In the genomic region with DNA sequence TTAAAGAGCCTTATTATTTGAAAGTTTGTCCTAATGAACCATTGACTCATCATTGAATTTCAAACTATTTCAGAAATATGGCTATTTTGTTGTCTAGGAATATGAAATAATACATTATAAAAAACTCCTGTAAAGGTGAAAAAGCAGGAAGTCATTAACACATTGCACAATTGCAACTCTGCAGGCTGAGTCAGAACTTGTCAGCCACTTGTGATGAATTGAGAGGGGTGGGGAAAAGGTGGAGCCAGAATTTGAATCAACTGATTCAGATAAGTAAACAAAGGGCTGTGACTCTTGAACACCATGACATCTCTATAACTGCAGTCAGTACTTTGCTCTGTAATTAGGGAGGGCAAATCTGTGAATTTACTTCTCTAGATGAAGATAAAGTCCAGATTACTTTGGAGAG, we compare ENCODE assay signal across 10 cellular contexts. TPM values are rescaled to one million over a fixed set of nuclear protein-coding genes. Genes with fewer than 3 reads are reported as not detected.
A peak's percentile ranks its signal among the peaks of the same experiment; 100 is the strongest.
DNase-seq lines count a peak whose midpoint lies in the region; ATAC-seq, FAIRE-seq and TF ChIP-seq lines count a peak whose summit lies in the region.
"Had no signal": no experiment of that assay in that cellular context is flagged by ENCODE, and none has a peak within 500 bp of the region (broad histone marks: within the 10 kb centered on the region; RNA-seq: fewer than 3 reads in every experiment).

No MANE protein-coding gene starts in this region.

- H3K27me3 ChIP-seq in kidney epithelial cell (ENCODE audit: control insufficient read depth, insufficient read depth, low read length): no peaks in the 10 kb centered on the region
- H3K27me3 ChIP-seq in CD4-positive, alpha-beta T cell (ENCODE audit: control insufficient read depth, insufficient read depth, low read length): peaks cover 6% of the 10 kb centered on the region

- no peak overlapping the region for H3K27ac ChIP-seq in CD4-positive, alpha-beta T cell (ENCODE audit: low read depth, low read length)

- DNase-seq in COLO829 (ENCODE audit: low spot score) (peak; percentile 67), HTR-8/SVneo (ENCODE audit: insufficient read length, low spot score) (no peak), RPMI7951 (ENCODE audit: low read depth) (peak; percentile 66), kidney epithelial cell (ENCODE audit: low read depth) (peak; percentile 85), NCI-H524 (lab: John Stamatoyannopoulos, UW) (no peak)
- no peak for DNase-seq in activated naive CD8-positive, alpha-beta T cell treated with anti-CD3 and anti-CD28 coated beads for 36 hours
- no peak for DNase-seq in CD4-positive, alpha-beta T cell
- DNase-seq: activated naive CD4-positive, alpha-beta T cell; stimulated activated naive CD4-positive, alpha-beta T cell treated with Interleukin-2 at 50 U/mL for 16 hours had no signal

- FAIRE-seq in HTR-8/SVneo (lab: Jason Lieb, UNC): peak; percentile 4

- peaks cover 26% of the 10 kb centered on the region for H3K27me3 Mint-ChIP-seq in activated naive CD8-positive, alpha-beta T cell treated with anti-CD3 and anti-CD28 coated beads for 36 hours
- peaks cover 18% of the 10 kb centered on the region for H3K27me3 Mint-ChIP-seq in CD4-positive, alpha-beta T cell

- peaks cover 19% of the 10 kb centered on the region for H3K4me1 Mint-ChIP-seq in activated naive CD8-positive, alpha-beta T cell treated with anti-CD3 and anti-CD28 coated beads for 36 hours
- H3K4me1 Mint-ChIP-seq in CD4-positive, alpha-beta T cell (ENCODE audit: low read depth): peaks cover 6% of the 10 kb centered on the region

- CTCF ChIA-PET in CD4-positive, alpha-beta T cell (lab: Charles Lee): no interaction called here

- no peaks in the 10 kb centered on the region for H3K36me3 Mint-ChIP-seq in activated naive CD8-positive, alpha-beta T cell treated with anti-CD3 and anti-CD28 coated beads for 36 hours
- H3K36me3 Mint-ChIP-seq in CD4-positive, alpha-beta T cell (ENCODE audit: low read depth): no peaks in the 10 kb centered on the region

- H3K9me3 ChIP-seq in CD4-positive, alpha-beta T cell (ENCODE audit: control insufficient read depth, low read length): no peaks in the 10 kb centered on the region

- POLR2A ChIA-PET in CD4-positive, alpha-beta T cell (lab: Charles Lee): no interaction called here

- H3K36me3 ChIP-seq in kidney epithelial cell (ENCODE audit: control insufficient read depth, insufficient read depth, low read length): no peaks in the 10 kb centered on the region

- TF ChIP-seq CTCF in kidney epithelial cell (IDR thresholded peaks at IDR 0.05; ENCODE audit: insufficient read depth, low read length, poor library complexity, severe bottlenecking): no peak
- no peak for TF ChIP-seq CTCF in CD4-positive, alpha-beta T cell (IDR thresholded peaks at IDR 0.05)

- no peak overlapping the region for H3K27ac Mint-ChIP-seq in activated naive CD8-positive, alpha-beta T cell treated with anti-CD3 and anti-CD28 coated beads for 36 hours
- H3K27ac Mint-ChIP-seq in CD4-positive, alpha-beta T cell: no peak overlapping the region

- no peak for ATAC-seq in GM19455 (IDR thresholded peaks at IDR 0.05; ENCODE audit: unreplicated experiment)
- no peak for ATAC-seq in CD4-positive, alpha-beta T cell (ENCODE audit: poor library complexity)

- no peak overlapping the region for H3K4me3 Mint-ChIP-seq in activated naive CD8-positive, alpha-beta T cell treated with anti-CD3 and anti-CD28 coated beads for 36 hours
- no peak overlapping the region for H3K4me3 Mint-ChIP-seq in CD4-positive, alpha-beta T cell

- H3K9me3 Mint-ChIP-seq in activated naive CD8-positive, alpha-beta T cell treated with anti-CD3 and anti-CD28 coated beads for 36 hours: no peaks in the 10 kb centered on the region
- H3K9me3 Mint-ChIP-seq in CD4-positive, alpha-beta T cell: no peaks in the 10 kb centered on the region

- H3K4me3 ChIP-seq in kidney epithelial cell (ENCODE audit: low read depth, low read length): no peak overlapping the region

- intact Hi-C loops in CD4-positive, alpha-beta T cell (cut with DNase I, micrococcal nuclease): no loop called here

RNA-seq across cellular contexts. Expression of gene C6orf141, which starts 6.0 kb away (rescaled TPM):
- 0.20 and 0.60 TPM in 2 replicates for total RNA-seq in RPMI7951 (2014; rRNA removed; shearing (Covaris generic))
- 3.7 and 6.5 TPM in 2 replicates for total RNA-seq in kidney epithelial cell
- total RNA-seq in activated naive CD8-positive, alpha-beta T cell treated with anti-CD3 and anti-CD28 coated beads for 36 hours: under 1 TPM; 0.28 to 0.33 TPM
- not detected for total RNA-seq in CD4-positive, alpha-beta T cell

RNA-seq across cellular contexts. Expression of gene GLYATL3, which starts 56.7 kb away (rescaled TPM):
- not detected in 2 replicates for total RNA-seq in RPMI7951 (2014; rRNA removed; shearing (Covaris generic))
- total RNA-seq in kidney epithelial cell: not detected in 2 replicates
- not detected for total RNA-seq in activated naive CD8-positive, alpha-beta T cell treated with anti-CD3 and anti-CD28 coated beads for 36 hours
- not detected for total RNA-seq in CD4-positive, alpha-beta T cell

Comparison
In these comparisons a context has a peak if more than half of its experiments do, and no peak if none do; other contexts are left out.
1. DNase-seq: peak in COLO829 (single experiment), RPMI7951 (single experiment) and kidney epithelial cell (single experiment); none in HTR-8/SVneo (single experiment), activated naive CD8-positive, alpha-beta T cell treated with anti-CD3 and anti-CD28 coated beads for 36 hours (single experiment), NCI-H524 (0 of 2) and CD4-positive, alpha-beta T cell (0 of 10).